ENCODE assay signal across 7 cellular contexts in the genomic region with DNA sequence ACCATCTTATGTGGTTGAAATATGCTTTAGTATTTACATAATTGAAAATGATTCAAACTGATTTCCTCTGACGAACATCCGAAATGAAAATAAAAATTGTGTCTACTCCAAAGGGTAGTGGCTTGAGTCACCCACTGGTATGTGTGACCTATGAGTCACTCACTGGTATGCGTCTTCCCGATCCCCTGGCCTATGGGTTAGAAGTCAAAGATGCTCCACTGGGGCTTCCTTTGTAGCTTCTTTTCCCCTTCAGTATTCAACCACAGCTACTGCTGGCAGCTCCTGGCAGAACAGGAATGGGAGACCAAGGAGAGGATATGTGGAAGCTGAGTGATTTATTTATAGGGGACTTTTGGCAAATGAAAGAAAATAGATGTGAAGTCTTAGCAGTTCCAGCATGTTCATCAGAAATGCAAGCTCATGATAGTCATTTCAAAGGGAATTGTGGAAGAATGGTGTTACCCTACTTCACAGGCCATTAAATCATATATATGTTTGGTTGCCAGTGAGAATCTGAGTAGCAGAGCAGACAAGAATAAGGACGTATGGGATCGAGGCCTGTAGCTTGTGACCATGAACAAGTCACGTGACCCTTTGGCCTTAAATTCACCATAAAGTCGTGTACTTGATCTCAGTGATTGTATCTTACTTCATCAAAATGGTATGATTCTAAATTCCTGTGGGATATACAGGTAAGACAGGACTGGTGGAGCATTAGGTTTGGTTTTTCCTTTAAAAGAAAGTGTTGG.
A peak's percentile ranks its signal among the peaks of the same experiment; 100 is the strongest.
DNase-seq lines count a peak whose midpoint lies in the region; ATAC-seq and TF ChIP-seq lines count a peak whose summit lies in the region.

No MANE protein-coding gene starts in this region.

- H3K27ac ChIP-seq in lower lobe of right lung (peak overlapping the region; percentile 78), stomach (peak overlapping the region; percentile 38 to 87 (median 81))

- H3K27me3 Mint-ChIP-seq in central memory CD8-positive, alpha-beta T cell: no peaks in the 10 kb centered on the region

- H3K36me3 Mint-ChIP-seq in central memory CD8-positive, alpha-beta T cell (ENCODE audit: insufficient read depth): peaks cover 6% of the 10 kb centered on the region

- intact Hi-C loops in lower lobe of right lung (cut with DNase I) (no loop called here), stomach (cut with DNase I; ENCODE audit: low total_unique reads) (no loop called here)

- no peak for TF ChIP-seq POLR2A in stomach (IDR thresholded peaks at IDR 0.05)

- TF ChIP-seq CTCF in lower lobe of right lung (IDR thresholded peaks at IDR 0.05) (no peak), stomach (IDR thresholded peaks at IDR 0.05) (no peak)

- H3K9me3 ChIP-seq in lower lobe of right lung (no peaks in the 10 kb centered on the region), stomach (no peaks in the 10 kb centered on the region)

- H3K4me3 Mint-ChIP-seq in central memory CD8-positive, alpha-beta T cell: no peak overlapping the region

- H3K27me3 ChIP-seq in lower lobe of right lung (ENCODE audit: low read depth) (no peaks in the 10 kb centered on the region), stomach (no peaks in the 10 kb centered on the region)

- ATAC-seq in HG02885 (IDR thresholded peaks at IDR 0.05; ENCODE audit: poor library complexity, unreplicated experiment): peak; percentile 42
- peak; percentile 59 for ATAC-seq in central memory CD8-positive, alpha-beta T cell (replicated peaks; ENCODE audit: extremely low read depth, poor library complexity, severe bottlenecking)
- peak; percentile 95 to 98 for ATAC-seq in lower lobe of right lung
- no peak for ATAC-seq in GM21717 (IDR thresholded peaks at IDR 0.05; ENCODE audit: unreplicated experiment)

- H3K4me3 ChIP-seq in lower lobe of right lung (no peak overlapping the region), stomach (no peak overlapping the region)

- H3K36me3 ChIP-seq in lower lobe of right lung (no peaks in the 10 kb centered on the region), stomach (no peaks in the 10 kb centered on the region)

- peak; percentile 50 for TF ChIP-seq EP300 in stomach (IDR thresholded peaks at IDR 0.05)

- H3K9me3 Mint-ChIP-seq in central memory CD8-positive, alpha-beta T cell: no peaks in the 10 kb centered on the region

- 50 to 77% (median 66%) methylated on average over 8 of the region's 8 CpGs for WGBS in stomach, 5 donors

- DNase-seq in T-helper 22 cell (ENCODE audit: low read depth) (peak; percentile 32), lower lobe of right lung (no peak), stomach (no peak), UCSD-AML1 (lab: John Stamatoyannopoulos, UW; ENCODE audit: unreplicated experiment) (no peak)
- no peak for DNase-seq in central memory CD8-positive, alpha-beta T cell (ENCODE audit: low spot score in 2 of 2)

- H3K27ac Mint-ChIP-seq in central memory CD8-positive, alpha-beta T cell (ENCODE audit: low read depth): peak overlapping the region; percentile 78

- H3K4me1 ChIP-seq in lower lobe of right lung: peaks cover 25% of the 10 kb centered on the region
- H3K4me1 ChIP-seq in stomach: peaks cover 10 to 37% (median 27%) of the 10 kb centered on the region in 4 donors

- peaks cover 25% of the 10 kb centered on the region for H3K4me1 Mint-ChIP-seq in central memory CD8-positive, alpha-beta T cell
